In genomic region chr2:111850646-111851045, GRCh38 we compare ENCODE assay signal across 8 cellular contexts. TPM values are rescaled to one million over a fixed set of nuclear protein-coding genes. Genes with fewer than 3 reads are reported as not detected.
DNase-seq lines count a peak whose midpoint lies in the region; ATAC-seq, FAIRE-seq and TF ChIP-seq lines count a peak whose summit lies in the region.
"Not testable (repeated sequence)": the region's sequence is repeated elsewhere in the genome, so short reads cannot be mapped to it uniquely, and the experiment has no call there.

No MANE protein-coding gene starts in this region.

- not testable (repeated sequence) for TF ChIP-seq EP300 in transverse colon (IDR thresholded peaks at IDR 0.05; ENCODE audit: low read depth)

- H3K27me3 ChIP-seq in right atrium auricular region, transverse colon: not testable (repeated sequence)

- intact Hi-C loops in activated CD8-positive, alpha-beta T cell treated with anti-CD3 and anti-CD28 coated beads for 36 hours (cut with micrococcal nuclease); transverse colon (cut with DNase I; ENCODE audit: low total_unique reads): not testable (repeated sequence)

- CTCF ChIA-PET in activated CD8-positive, alpha-beta T cell treated with anti-CD3 and anti-CD28 coated beads for 36 hours (lab: Charles Lee) = not testable (repeated sequence)

- in situ Hi-C loops in transverse colon (cut with MboI; ENCODE audit: low pct_ligation_motif_present in 1 of 4, low pct_unique_long_range_greater_than_20kb in 1 of 4, low sequenced_read_pairs in 3 of 4) = not testable (repeated sequence)

- H3K4me3 Mint-ChIP-seq in activated CD8-positive, alpha-beta T cell treated with anti-CD3 and anti-CD28 coated beads for 36 hours; osteocyte (ENCODE audit: unreplicated experiment): not testable (repeated sequence)

- not testable (repeated sequence) for H3K4me1 ChIP-seq in right atrium auricular region, transverse colon

- peak; percentile 76 for ATAC-seq in activated CD8-positive, alpha-beta T cell treated with anti-CD3 and anti-CD28 coated beads for 36 hours

- not testable (repeated sequence) for H3K27ac ChIP-seq in right atrium auricular region, transverse colon

- H3K27ac Mint-ChIP-seq in activated CD8-positive, alpha-beta T cell treated with anti-CD3 and anti-CD28 coated beads for 36 hours; osteocyte (ENCODE audit: unreplicated experiment): not testable (repeated sequence)

- H3K4me1 Mint-ChIP-seq in activated CD8-positive, alpha-beta T cell treated with anti-CD3 and anti-CD28 coated beads for 36 hours (ENCODE audit: low read depth); osteocyte (ENCODE audit: unreplicated experiment): not testable (repeated sequence)

- H3K4me3 ChIP-seq in LNCaP clone FGC (ENCODE audit: low read depth, low read length); right atrium auricular region; transverse colon: not testable (repeated sequence)

- not testable (repeated sequence) for H3K36me3 ChIP-seq in right atrium auricular region, transverse colon

- WGBS in transverse colon (ENCODE audit: low coverage in 1 of 2), 2 donors = 19% methylated on average over 4 of the region's 4 CpGs; no CpG with 5 or more reads in 1 of the 2 donors

- H3K9me3 Mint-ChIP-seq in activated CD8-positive, alpha-beta T cell treated with anti-CD3 and anti-CD28 coated beads for 36 hours; osteocyte (ENCODE audit: unreplicated experiment): not testable (repeated sequence)

- DNase-seq in DMS53 (lab: John Stamatoyannopoulos, UW) (peak; percentile 54), dermis blood vessel endothelial cell (peak; percentile 68), transverse colon (peak; percentile 12)
- not testable (repeated sequence) for DNase-seq in LNCaP clone FGC (ENCODE audit: low read depth); RCC 7860 (ENCODE audit: low spot score); right atrium auricular region (ENCODE audit: low spot score); osteocyte (ENCODE audit: extremely low spot score, unreplicated experiment)
- peak; percentile 56 for DNase-seq in activated CD8-positive, alpha-beta T cell treated with anti-CD3 and anti-CD28 coated beads for 36 hours

- H3K36me3 Mint-ChIP-seq in activated CD8-positive, alpha-beta T cell treated with anti-CD3 and anti-CD28 coated beads for 36 hours (ENCODE audit: low read depth) = peaks cover 40% of the 10 kb centered on the region
- peaks cover 24% of the 10 kb centered on the region for H3K36me3 Mint-ChIP-seq in osteocyte (ENCODE audit: unreplicated experiment)

- POLR2A ChIA-PET in activated CD8-positive, alpha-beta T cell treated with anti-CD3 and anti-CD28 coated beads for 36 hours (lab: Charles Lee) = not testable (repeated sequence)

- H3K27me3 Mint-ChIP-seq in activated CD8-positive, alpha-beta T cell treated with anti-CD3 and anti-CD28 coated beads for 36 hours; osteocyte (ENCODE audit: unreplicated experiment): not testable (repeated sequence)

- not testable (repeated sequence) for TF ChIP-seq POLR2A in transverse colon (IDR thresholded peaks at IDR 0.05)

- not testable (repeated sequence) for H3K9me3 ChIP-seq in right atrium auricular region, transverse colon

- FAIRE-seq in RCC 7860 (lab: Jason Lieb, UNC) = peak; percentile 52

- peak; percentile 34 for TF ChIP-seq CTCF in LNCaP clone FGC (IDR thresholded peaks at IDR 0.05; ENCODE audit: control insufficient read depth, extremely low read depth, insufficient read depth)
- peak; percentile 47 for TF ChIP-seq CTCF in activated CD8-positive, alpha-beta T cell treated with anti-CD3 and anti-CD28 coated beads for 36 hours (IDR thresholded peaks at IDR 0.05)
- TF ChIP-seq CTCF in right atrium auricular region (IDR thresholded peaks at IDR 0.05) = peak; percentile 24 to 56
- peak; percentile 62 for TF ChIP-seq CTCF in osteocyte (IDR thresholded peaks at IDR 0.05)
- peak in 4 of 5 experiments; percentile 21 to 47 (median 40) for TF ChIP-seq CTCF in transverse colon (IDR thresholded peaks at IDR 0.05)

RNA-seq across cellular contexts. Expression of gene ANAPC1, which starts 33.3 kb away (rescaled TPM):
- total RNA-seq in activated CD8-positive, alpha-beta T cell treated with anti-CD3 and anti-CD28 coated beads for 36 hours = 100 to 1,000 TPM; 118 to 135 TPM
- total RNA-seq in dermis blood vessel endothelial cell (80.2 and 83.0 TPM in 2 replicates), right atrium auricular region (10 to 100 TPM; 19.0 to 23.5 TPM), osteocyte (28.8 and 33.5 TPM in 2 replicates), transverse colon (10 to 100 TPM; 37.3 to 67.3 (median 51.4) TPM)

RNA-seq across cellular contexts. Expression of gene MERTK, which starts 47.8 kb away (rescaled TPM):
- under 1 TPM; 0.43 to 0.70 TPM for total RNA-seq in activated CD8-positive, alpha-beta T cell treated with anti-CD3 and anti-CD28 coated beads for 36 hours
- 25.0 and 28.9 TPM in 2 replicates for total RNA-seq in dermis blood vessel endothelial cell
- 10 to 100 TPM in 1 of 2 donors, 1 to 10 TPM in 1; 4.9 to 13.7 TPM for total RNA-seq in right atrium auricular region
- total RNA-seq in osteocyte = 1.2 and 1.5 TPM in 2 replicates
- total RNA-seq in transverse colon = 10 to 100 TPM; 10.8 to 28.6 (median 11.6) TPM
